ENCODE assay signal across 10 cellular contexts in the genomic region with DNA sequence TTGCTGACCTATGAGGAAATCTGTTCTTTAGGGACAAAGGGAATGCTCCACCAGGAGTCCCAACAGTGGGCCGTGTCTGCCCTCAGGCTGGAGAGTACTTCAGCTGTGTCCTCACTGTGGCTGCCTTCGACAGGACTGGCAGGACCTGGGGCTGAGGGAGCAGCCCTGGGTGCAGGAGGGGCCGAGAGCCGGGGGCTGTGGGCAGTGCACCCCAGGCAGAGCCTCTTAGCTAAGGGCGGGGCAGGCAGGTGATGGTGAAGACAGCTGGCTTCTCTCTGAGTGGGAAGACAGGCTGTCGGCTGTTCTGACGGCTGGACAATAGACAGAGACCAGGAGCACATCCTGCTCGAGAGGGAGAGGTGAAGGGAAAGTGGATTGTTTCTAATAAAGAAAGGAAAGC.
A peak's percentile ranks its signal among the peaks of the same experiment; 100 is the strongest.
DNase-seq lines count a peak whose midpoint lies in the region; ATAC-seq and TF ChIP-seq lines count a peak whose summit lies in the region.
"Had no signal": no experiment of that assay in that cellular context is flagged by ENCODE, and none has a peak within 500 bp of the region (broad histone marks: within the 10 kb centered on the region; RNA-seq: fewer than 3 reads in every experiment).

No MANE protein-coding gene starts in this region.

- no peak for TF ChIP-seq EP300 in stomach (IDR thresholded peaks at IDR 0.05)

- H3K4me1 Mint-ChIP-seq in activated T-helper 2 cell treated with anti-CD3 and anti-CD28 coated beads, Interferon-gamma antibody, Interleukin-2, Interleukin-4, amounts not matched to agents 10 μg/mL and 5 μg/mL and 100 μg/mL, durations not matched to agents 14 hours and 24 hours and 36 hours (ENCODE audit: low read depth), result peaks cover 35% of the 10 kb centered on the region

- peaks cover 56% of the 10 kb centered on the region for H3K4me1 ChIP-seq in left ventricle myocardium inferior
- peaks cover 10 to 83% (median 31%) of the 10 kb centered on the region in 9 donors for H3K4me1 ChIP-seq in heart right ventricle
- H3K4me1 ChIP-seq in stomach, result peaks cover 7 to 59% (median 34%) of the 10 kb centered on the region in 4 donors

- WGBS in heart right ventricle, 2 donors, result 74 to 78% methylated on average over 8 of the region's 8 CpGs
- 84 to 91% (median 89%) methylated on average over 6 to 8 of the region's 8 CpGs for WGBS in stomach, 5 donors

- TF ChIP-seq POLR2A in stomach (IDR thresholded peaks at IDR 0.05), result no peak

- H3K9me3 ChIP-seq in left ventricle myocardium inferior (replicated peaks) (no peaks in the 10 kb centered on the region), heart right ventricle (no peaks in the 10 kb centered on the region), stomach (no peaks in the 10 kb centered on the region)

- no peak overlapping the region for H3K4me3 Mint-ChIP-seq in activated T-helper 2 cell treated with anti-CD3 and anti-CD28 coated beads, Interferon-gamma antibody, Interleukin-2, Interleukin-4, amounts not matched to agents 10 μg/mL and 5 μg/mL and 100 μg/mL, durations not matched to agents 14 hours and 24 hours and 36 hours (ENCODE audit: low read depth)

- TF ChIP-seq CTCF in left ventricle myocardium inferior (IDR thresholded peaks at IDR 0.05; ENCODE audit: borderline replicate concordance) (no peak), heart right ventricle (IDR thresholded peaks at IDR 0.05) (no peak), stomach (IDR thresholded peaks at IDR 0.05) (no peak)

- DNase-seq in left ventricle myocardium inferior (no peak), heart right ventricle (no peak), myocyte (ENCODE audit: low read depth) (peak; percentile 57), DMS79 treated with DMSO at 0.1 percent for 48 hours (lab: John Stamatoyannopoulos, UW) (no peak), stomach (no peak), amniotic stem cell (lab: John Stamatoyannopoulos, UW) (no peak), superior temporal gyrus (ENCODE audit: extremely low spot score) (no peak)
- DNase-seq in activated T-helper 2 cell treated with anti-CD3 and anti-CD28 coated beads, Interferon-gamma antibody, Interleukin-2, Interleukin-4, amounts not matched to agents 10 μg/mL and 5 μg/mL and 100 μg/mL, durations not matched to agents 14 hours and 24 hours and 36 hours (ENCODE audit: low spot score), result no peak
- DNase-seq: Kasumi-1 had no signal

- no peaks in the 10 kb centered on the region for H3K9me3 Mint-ChIP-seq in activated T-helper 2 cell treated with anti-CD3 and anti-CD28 coated beads, Interferon-gamma antibody, Interleukin-2, Interleukin-4, amounts not matched to agents 10 μg/mL and 5 μg/mL and 100 μg/mL, durations not matched to agents 14 hours and 24 hours and 36 hours

- H3K27me3 Mint-ChIP-seq in activated T-helper 2 cell treated with anti-CD3 and anti-CD28 coated beads, Interferon-gamma antibody, Interleukin-2, Interleukin-4, amounts not matched to agents 10 μg/mL and 5 μg/mL and 100 μg/mL, durations not matched to agents 14 hours and 24 hours and 36 hours (ENCODE audit: low read depth), result no peaks in the 10 kb centered on the region

- intact Hi-C loops in left ventricle myocardium inferior (cut with micrococcal nuclease) (no loop called here), heart right ventricle (cut with DNase I) (no loop called here), stomach (cut with DNase I; ENCODE audit: low total_unique reads) (no loop called here)
- intact Hi-C loops in activated T-helper 2 cell treated with anti-CD3 and anti-CD28 coated beads, Interferon-gamma antibody, Interleukin-2, Interleukin-4, amounts not matched to agents 10 μg/mL and 5 μg/mL and 100 μg/mL, durations not matched to agents 14 hours and 24 hours and 36 hours (cut with micrococcal nuclease), result loop anchor here (5.0 kb wide), 1 partner anchor 37 kb away; no protein-coding TSS in a partner anchor

- H3K27ac ChIP-seq in left ventricle myocardium inferior (replicated peaks) (peak overlapping the region; percentile 51), heart right ventricle (peak overlapping the region in 3 of 10 donors; percentile 28 to 55 (median 51)), stomach (peak overlapping the region in 2 of 5 donors; percentile 23 to 85)

- peak overlapping the region; percentile 31 for H3K27ac Mint-ChIP-seq in activated T-helper 2 cell treated with anti-CD3 and anti-CD28 coated beads, Interferon-gamma antibody, Interleukin-2, Interleukin-4, amounts not matched to agents 10 μg/mL and 5 μg/mL and 100 μg/mL, durations not matched to agents 14 hours and 24 hours and 36 hours

- H3K36me3 ChIP-seq in left ventricle myocardium inferior, result peaks cover 39% of the 10 kb centered on the region
- peaks cover 0 to 98% (median 14%) of the 10 kb centered on the region in 9 donors for H3K36me3 ChIP-seq in heart right ventricle
- peaks cover 27 to 89% (median 78%) of the 10 kb centered on the region in 4 donors for H3K36me3 ChIP-seq in stomach

- H3K27me3 ChIP-seq in left ventricle myocardium inferior (ENCODE audit: low read depth) (no peaks in the 10 kb centered on the region), heart right ventricle (no peaks in the 10 kb centered on the region), stomach (no peaks in the 10 kb centered on the region)

- peaks cover 62% of the 10 kb centered on the region for H3K36me3 Mint-ChIP-seq in activated T-helper 2 cell treated with anti-CD3 and anti-CD28 coated beads, Interferon-gamma antibody, Interleukin-2, Interleukin-4, amounts not matched to agents 10 μg/mL and 5 μg/mL and 100 μg/mL, durations not matched to agents 14 hours and 24 hours and 36 hours (ENCODE audit: low read depth)

- H3K4me3 ChIP-seq in left ventricle myocardium inferior, result no peak overlapping the region
- no peak overlapping the region for H3K4me3 ChIP-seq in heart right ventricle
- no peak overlapping the region for H3K4me3 ChIP-seq in stomach

- no peak for ATAC-seq in heart right ventricle
- ATAC-seq: esophagus mucosa had no signal
